Comparison of ENCODE assay signal across 1 cellular context in genomic region chr4:140359571-140360427, GRCh38.
TF ChIP-seq lines count a peak whose summit lies in the region.

No MANE protein-coding gene starts in this region.

TF ChIP-seq in HepG2, 621 proteins besides CTCF, POLR2A, EP300 and RAD21 (continued from another document and continues in another):
- TF ChIP-seq ZNF609 (CRISPR knock-in tag; IDR thresholded peaks at IDR 0.05; ENCODE audit: borderline replicate concordance) (no peak), ZSCAN9 (CRISPR knock-in tag; IDR thresholded peaks at IDR 0.05; ENCODE audit: borderline replicate concordance) (no peak), HMGXB4 (CRISPR knock-in tag; IDR thresholded peaks at IDR 0.05; ENCODE audit: borderline replicate concordance in 1 of 2, low read depth in 1 of 2) (no peak), STAG1 (CRISPR knock-in tag; IDR thresholded peaks at IDR 0.05) (peak; percentile 65), ARID5B (CRISPR knock-in tag; IDR thresholded peaks at IDR 0.05) (peak; percentile 36; the same call in 1 of the 2 replicates), ZNF800 (CRISPR knock-in tag; IDR thresholded peaks at IDR 0.05) (peak; percentile 62; the same call in 1 of the 2 replicates), MIER2 (CRISPR knock-in tag; IDR thresholded peaks at IDR 0.05) (no peak), ZGPAT (CRISPR knock-in tag; IDR thresholded peaks at IDR 0.05) (0 out of 2 replicates have a peak, but pooled peaks have one; percentile 27), ZNF850 (CRISPR knock-in tag; conservative IDR thresholded peaks at IDR 0.05) (no peak), ZBED4 (CRISPR knock-in tag; IDR thresholded peaks at IDR 0.05; ENCODE audit: borderline replicate concordance) (0 out of 2 replicates have a peak, but pooled peaks have one; percentile 14), SMC3 (IDR thresholded peaks at IDR 0.05; ENCODE audit: low read length) (peak; percentile 59), SP1 (IDR thresholded peaks at IDR 0.05) (no peak), SP1 (CRISPR knock-in tag; IDR thresholded peaks at IDR 0.05) (no peak), CEBPB (IDR thresholded peaks at IDR 0.05; ENCODE audit: borderline replicate concordance, low read depth, low read length) (no peak), FOXK1 (CRISPR knock-in tag; IDR thresholded peaks at IDR 0.05; ENCODE audit: borderline replicate concordance, low read depth) (no peak), CCDC6 (CRISPR knock-in tag; IDR thresholded peaks at IDR 0.05) (no peak), HINFP (CRISPR knock-in tag; IDR thresholded peaks at IDR 0.05; ENCODE audit: low read depth) (no peak), USF2 (IDR thresholded peaks at IDR 0.05; ENCODE audit: low read depth, low read length) (no peak), USF2 (CRISPR knock-in tag; IDR thresholded peaks at IDR 0.05; ENCODE audit: borderline replicate concordance) (no peak), GATAD2A (CRISPR knock-in tag; IDR thresholded peaks at IDR 0.05) (0 out of 2 replicates have a peak, but pooled peaks have one; percentile 18), TSC22D2 (CRISPR knock-in tag; IDR thresholded peaks at IDR 0.05; ENCODE audit: borderline replicate concordance) (no peak), SUZ12 (IDR thresholded peaks at IDR 0.05; ENCODE audit: low read depth, low read length) (no peak), HMG20A (CRISPR knock-in tag; IDR thresholded peaks at IDR 0.05; ENCODE audit: borderline replicate concordance) (no peak), RFX5 (IDR thresholded peaks at IDR 0.05; ENCODE audit: low read depth, low read length) (no peak), REST (IDR thresholded peaks at IDR 0.05; ENCODE audit: borderline replicate concordance in 1 of 2, low read depth in 1 of 2, low read length in 2 of 2) (no peak)
